In genomic region chr9:95484225-95484624, GRCh38 we compare ENCODE assay signal across 19 cellular contexts.
"Had no signal": no experiment of that assay in that cellular context is flagged by ENCODE, and none has a peak within 500 bp of the region (broad histone marks: within the 10 kb centered on the region; RNA-seq: fewer than 3 reads in every experiment).

No MANE protein-coding gene starts in this region.

- ATAC-seq: activated CD8-positive, alpha-beta memory T cell treated with anti-CD3 and anti-CD28 coated beads, Interleukin-2, amount 10 ng/mL, durations not matched to agents 7 days and 5 days; WTC11 had no signal

- H3K4me3 ChIP-seq: Peyer's patch had no signal

- DNase-seq: activated CD4-positive, alpha-beta T cell treated with anti-CD3 and anti-CD28 coated beads for 48 hours; activated CD4-positive, alpha-beta T cell treated with anti-CD3 and anti-CD28 coated beads, Interleukin-2, amount 50 U/mL, for 48 hours; activated CD4-positive, CD25-positive, alpha-beta regulatory T cell treated with anti-CD3 and anti-CD28 coated beads, Interleukin-2, amount 50 U/mL, for 72 hours; activated CD8-positive, alpha-beta memory T cell treated with anti-CD3 and anti-CD28 coated beads, Interleukin-2, amount 10 ng/mL, durations not matched to agents 7 days and 5 days; activated effector memory CD4-positive, alpha-beta T cell treated with Interleukin-2 at 50 U/mL for 16 hours; activated naive CD4-positive, alpha-beta T cell; activated T-cell treated with anti-CD3 and anti-CD28 coated beads, Interleukin-2, amount 50 U/mL, for 24 hours; aorta; Karpas-422; NCI-H1105 treated with DMSO at 0.1 percent for 48 hours; NCI-H1436 treated with DMSO at 0.1 percent for 48 hours; NCI-H187; NCI-H2081; NCI-H510A treated with DMSO at 0.1 percent for 48 hours; NCI-H69; Peyer's patch; SHP77 treated with DMSO at 0.1 percent for 48 hours had no signal

- H3K27ac ChIP-seq: Peyer's patch, RWPE1 had no signal
